Comparison of ENCODE assay signal across 19 cellular contexts in the genomic region with DNA sequence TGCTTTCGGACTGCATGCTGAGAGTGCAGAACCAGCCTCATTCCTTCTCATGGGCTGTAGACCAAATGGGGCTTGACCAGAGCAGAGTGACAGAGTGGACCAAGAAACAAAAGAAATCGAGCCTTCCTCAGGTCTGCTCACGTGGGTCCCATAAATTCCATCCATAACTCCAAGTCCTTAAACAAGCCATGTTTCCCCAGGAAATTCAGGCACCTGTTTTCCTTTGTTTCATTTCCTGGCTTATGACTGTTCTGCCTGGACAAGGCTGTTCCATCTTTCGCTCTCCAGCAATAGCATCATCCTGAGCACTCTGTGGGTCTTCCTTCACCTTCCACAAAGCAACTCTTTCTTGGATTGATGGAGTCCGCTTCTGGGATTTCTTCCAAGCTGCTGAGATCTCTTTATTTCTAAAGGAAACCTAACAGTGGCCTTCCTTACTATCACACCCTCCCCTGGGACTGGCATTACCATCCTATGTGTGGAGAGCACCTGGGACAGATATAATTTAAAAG.
DNase-seq lines count a peak whose midpoint lies in the region; ATAC-seq, FAIRE-seq and TF ChIP-seq lines count a peak whose summit lies in the region.
"Had no signal": no experiment of that assay in that cellular context is flagged by ENCODE, and none has a peak within 500 bp of the region (broad histone marks: within the 10 kb centered on the region; RNA-seq: fewer than 3 reads in every experiment).

No MANE protein-coding gene starts in this region.

- CTCF ChIA-PET in HepG2 (lab: Yijun Ruan, JAX; ENCODE audit: low intra/inter-chr PET ratio, low total read pairs) = no interaction called here
- CTCF ChIA-PET in WTC11 (lab: Charles Lee) = no interaction called here

- no peak for FAIRE-seq in HepG2 (lab: Jason Lieb, UNC)
- FAIRE-seq: GM12878, GM19239, H1 had no signal

- POLR2A ChIA-PET in HepG2 (lab: Yijun Ruan, JAX) = no interaction called here
- POLR2A ChIA-PET in WTC11 (lab: Charles Lee) = no interaction called here

- no peaks in the 10 kb centered on the region for H3K27me3 ChIP-seq in HepG2 (ENCODE audit: control insufficient read depth in 1 of 2, insufficient read depth in 2 of 2, low read length in 2 of 2)
- H3K27me3 ChIP-seq in right lobe of liver = no peaks in the 10 kb centered on the region
- H3K27me3 ChIP-seq: BLaER1 treated with 17β-estradiol and CSF1 and Interleukin-3, amounts not matched to agents 10 nM and 100 nM had no signal

- no peak overlapping the region for H3K4me3 Mint-ChIP-seq in WTC11
- H3K4me3 Mint-ChIP-seq in endothelial cell (ENCODE audit: unreplicated experiment) = peak overlapping the region; percentile 63
- H3K4me3 Mint-ChIP-seq: B cell; CD8-positive, alpha-beta T cell; H9 had no signal

- DNase-seq in HepG2 (ENCODE audit: low spot score) = no peak
- DNase-seq in right lobe of liver = no peak
- no peak for DNase-seq in WTC11 (ENCODE audit: low spot score)
- DNase-seq in endothelial cell (ENCODE audit: low spot score) = no peak
- no peak for DNase-seq in left colon
- DNase-seq in OCI-M2 (lab: John Stamatoyannopoulos, UW; ENCODE audit: unreplicated experiment) = no peak
- no peak for DNase-seq in AG08395 (ENCODE audit: low spot score)
- DNase-seq: 8988T; CD8-positive, alpha-beta T cell; DMS 273 treated with DMSO at 0.1 percent for 48 hours; DND-41; EL; H9 had no signal

- H3K27ac ChIP-seq in HepG2 (ENCODE audit: extremely low read length, insufficient read depth, low read length) (no peak overlapping the region), right lobe of liver (no peak overlapping the region)
- H3K27ac ChIP-seq: BLaER1 treated with 17β-estradiol and CSF1 and Interleukin-3, amounts not matched to agents 10 nM and 100 nM had no signal

- H3K79me2 ChIP-seq in HepG2 (ENCODE audit: insufficient read depth, low read length) = no peaks in the 10 kb centered on the region

- H3K36me3 ChIP-seq in HepG2 (replicated peaks in 1 of 2; ENCODE audit: control insufficient read depth in 1 of 2, insufficient read depth in 2 of 2, low read length in 2 of 2) = no peaks in the 10 kb centered on the region
- no peaks in the 10 kb centered on the region for H3K36me3 ChIP-seq in right lobe of liver
- H3K36me3 ChIP-seq: BLaER1 treated with 17β-estradiol and CSF1 and Interleukin-3, amounts not matched to agents 10 nM and 100 nM had no signal

- H3K9ac ChIP-seq in HepG2 (ENCODE audit: insufficient read depth, low read depth, low read length) = no peak overlapping the region
- H3K9ac ChIP-seq: BLaER1 treated with 17β-estradiol and CSF1 and Interleukin-3, amounts not matched to agents 10 nM and 100 nM had no signal

- 25% methylated on average over 5 of the region's 5 CpGs for WGBS in HepG2 (ENCODE audit: low lambda C conversion rate)
- WGBS in right lobe of liver (ENCODE audit: insufficient coverage, low coverage, low lambda C conversion rate, missing lambda C conversion rate) = 67% methylated on average over 5 of the region's 5 CpGs

- TF ChIP-seq CTCF in HepG2 (CRISPR knock-in tag; IDR thresholded peaks at IDR 0.05) (no peak), right lobe of liver (IDR thresholded peaks at IDR 0.05) (no peak), WTC11 (IDR thresholded peaks at IDR 0.05) (no peak), endothelial cell (IDR thresholded peaks at IDR 0.05; ENCODE audit: unreplicated experiment) (no peak)

- H3K4me3 ChIP-seq in HepG2 (replicated peaks in 1 of 3; ENCODE audit: insufficient read depth in 1 of 3, low read depth in 2 of 3, low read length in 3 of 3) (no peak overlapping the region), right lobe of liver (no peak overlapping the region)
- H3K4me3 ChIP-seq: BLaER1 treated with 17β-estradiol and CSF1 and Interleukin-3, amounts not matched to agents 10 nM and 100 nM; GM12878 had no signal

- H3K4me1 ChIP-seq in HepG2 (ENCODE audit: insufficient read depth, low read length) (no peaks in the 10 kb centered on the region), right lobe of liver (no peaks in the 10 kb centered on the region)
- H3K4me1 ChIP-seq: BLaER1 treated with 17β-estradiol and CSF1 and Interleukin-3, amounts not matched to agents 10 nM and 100 nM had no signal

- ATAC-seq in HepG2 (no peak), right lobe of liver (no peak), WTC11 (no peak), left colon (no peak), HG03442 (IDR thresholded peaks at IDR 0.05; ENCODE audit: unreplicated experiment) (no peak)
- ATAC-seq: CD8-positive, alpha-beta T cell had no signal

- H3K4me1 Mint-ChIP-seq in WTC11 = peaks cover 11% of the 10 kb centered on the region
- H3K4me1 Mint-ChIP-seq in endothelial cell (ENCODE audit: unreplicated experiment) = peaks cover 14% of the 10 kb centered on the region
- H3K4me1 Mint-ChIP-seq: B cell had no signal

- H3K9me3 ChIP-seq in HepG2 (ENCODE audit: low read length) (no peaks in the 10 kb centered on the region), right lobe of liver (no peaks in the 10 kb centered on the region)

- H2AFZ ChIP-seq in HepG2 (ENCODE audit: low read length) = no peak overlapping the region

- BruUV-seq in HepG2 (replicated peaks; lab: Mats Ljungman, UMichigan) = no TSS peak

- H3K36me3 Mint-ChIP-seq in WTC11 (peaks cover 8% of the 10 kb centered on the region; the same call in 1 of the 2 replicates), endothelial cell (ENCODE audit: low read depth, unreplicated experiment) (peaks cover 16% of the 10 kb centered on the region)
- H3K36me3 Mint-ChIP-seq: CD8-positive, alpha-beta T cell had no signal

- TF ChIP-seq RAD21 in HepG2 (CRISPR knock-in tag; IDR thresholded peaks at IDR 0.05) = no peak

- no peak overlapping the region for H3K27ac Mint-ChIP-seq in WTC11
- no peak overlapping the region for H3K27ac Mint-ChIP-seq in endothelial cell (ENCODE audit: unreplicated experiment)
- H3K27ac Mint-ChIP-seq: B cell; CD8-positive, alpha-beta T cell; H9 had no signal

- H3K4me2 ChIP-seq in HepG2 (ENCODE audit: low read depth, low read length) = no peak overlapping the region
- H3K4me2 ChIP-seq: BLaER1 treated with 17β-estradiol and CSF1 and Interleukin-3, amounts not matched to agents 10 nM and 100 nM had no signal

- intact Hi-C loops in HepG2 (cut with micrococcal nuclease; ENCODE audit: unreplicated experiment) = no loop called here
- intact Hi-C loops in right lobe of liver (cut with DNase I) = no loop called here
- intact Hi-C loops in left colon (cut with DNase I, micrococcal nuclease) = no loop called here

- H4K20me1 ChIP-seq in HepG2 (ENCODE audit: insufficient read depth, low read length) = no peaks in the 10 kb centered on the region
- H4K20me1 ChIP-seq: BLaER1 treated with 17β-estradiol and CSF1 and Interleukin-3, amounts not matched to agents 10 nM and 100 nM had no signal

- TF ChIP-seq EP300 in HepG2 (IDR thresholded peaks at IDR 0.05; ENCODE audit: low read depth in 2 of 2, low read length in 2 of 2) = no peak
- no peak for TF ChIP-seq EP300 in HepG2 (CRISPR knock-in tag; IDR thresholded peaks at IDR 0.05; ENCODE audit: borderline replicate concordance)

- H3K9me3 Mint-ChIP-seq in WTC11 (peaks cover 18% of the 10 kb centered on the region), endothelial cell (ENCODE audit: unreplicated experiment) (no peaks in the 10 kb centered on the region)
- H3K9me3 Mint-ChIP-seq: CD8-positive, alpha-beta T cell had no signal

- H3K27me3 Mint-ChIP-seq in WTC11 (ENCODE audit: low read depth) (no peaks in the 10 kb centered on the region), endothelial cell (ENCODE audit: unreplicated experiment) (peaks cover 2% of the 10 kb centered on the region)

- TF ChIP-seq POLR2A in HepG2 (IDR thresholded peaks at IDR 0.05; ENCODE audit: insufficient read depth in 1 of 2, low read depth in 2 of 2, low read length in 2 of 2) = no peak
- TF ChIP-seq POLR2A in right lobe of liver (IDR thresholded peaks at IDR 0.05) = no peak

- in situ Hi-C loops in HepG2 (cut with HindIII; ENCODE audit: extremely low pct_ligation_motif_present, low pct_unique_long_range_greater_than_20kb) = no loop called here

TF ChIP-seq in HepG2, 621 proteins besides CTCF, POLR2A, EP300 and RAD21:
- TF ChIP-seq ZNF354B (CRISPR knock-in tag; IDR thresholded peaks at IDR 0.05) = no peak
- TF ChIP-seq ZNF317 (CRISPR knock-in tag; IDR thresholded peaks at IDR 0.05) = peak; percentile 81
TF ChIP-seq in HepG2: peak in this region for 1.

TF ChIP-seq in WTC11, 78 proteins besides CTCF, POLR2A, EP300 and RAD21:
- TF ChIP-seq, protein P1, sequence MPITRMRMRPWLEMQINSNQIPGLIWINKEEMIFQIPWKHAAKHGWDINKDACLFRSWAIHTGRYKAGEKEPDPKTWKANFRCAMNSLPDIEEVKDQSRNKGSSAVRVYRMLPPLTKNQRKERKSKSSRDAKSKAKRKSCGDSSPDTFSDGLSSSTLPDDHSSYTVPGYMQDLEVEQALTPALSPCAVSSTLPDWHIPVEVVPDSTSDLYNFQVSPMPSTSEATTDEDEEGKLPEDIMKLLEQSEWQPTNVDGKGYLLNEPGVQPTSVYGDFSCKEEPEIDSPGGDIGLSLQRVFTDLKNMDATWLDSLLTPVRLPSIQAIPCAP (CRISPR knock-in tag; IDR thresholded peaks at IDR 0.05) = no peak
- peak; percentile 94 for TF ChIP-seq ZNF317 (CRISPR knock-in tag; IDR thresholded peaks at IDR 0.05; ENCODE audit: borderline replicate concordance, low read depth)

Comparison
In these comparisons a context has a peak if more than half of its experiments do, and no peak if none do; other contexts are left out.
1. Of the 50 proteins assayed by ChIP-seq in both HepG2 and WTC11: peak only in HepG2: none; only in WTC11: none; in both: ZNF317; in neither: 49.